ENCODE assay signal across 13 cellular contexts in genomic region chr6:35443341-35444030, GRCh38. TPM values are rescaled to one million over a fixed set of nuclear protein-coding genes. Genes with fewer than 3 reads are reported as not detected.
DNase-seq lines count a peak whose midpoint lies in the region; ATAC-seq, FAIRE-seq and TF ChIP-seq lines count a peak whose summit lies in the region.
"Had no signal": no experiment of that assay in that cellular context is flagged by ENCODE, and none has a peak within 500 bp of the region (broad histone marks: within the 10 kb centered on the region; RNA-seq: fewer than 3 reads in every experiment).

No MANE protein-coding gene starts in this region.

- H3K27ac ChIP-seq in A673 (ENCODE audit: low read depth, low read length, poor library complexity, severe bottlenecking) (no peak overlapping the region), HCT116 (ENCODE audit: low read depth, low read length) (no peak overlapping the region), kidney (ENCODE audit: low read depth in 2 of 2, low read length in 2 of 2) (no peak overlapping the region), mesendoderm (ENCODE audit: low read depth, low read length) (no peak overlapping the region)

- H2AFZ ChIP-seq in HCT116 (ENCODE audit: low read depth, low read length, poor library complexity, severe bottlenecking) = no peak overlapping the region

- intact Hi-C loops in A673 (cut with micrococcal nuclease; ENCODE audit: unreplicated experiment) (no loop called here), HCT116 (cut with micrococcal nuclease) (no loop called here), kidney (cut with DNase I) (loop anchor here (10.0 kb wide), 1 partner anchor 99 kb away; the partner anchor contains the start of gene PPARD)

- POLR2A ChIA-PET in A673 (lab: Charles Lee; ENCODE audit: low non-redundant PET) (no interaction called here), HCT116 (lab: Charles Lee) (interaction anchor here (0.6 kb wide), 1 partner anchor 1246 kb away, joined by 3 read pairs; no protein-coding TSS in a partner anchor)

- H3K9me2 ChIP-seq in HCT116 (ENCODE audit: insufficient read depth) = no peaks in the 10 kb centered on the region

- H4K8ac ChIP-seq in mesendoderm (ENCODE audit: low read depth, low read length) = no peak overlapping the region

- no peak overlapping the region for H2BK15ac ChIP-seq in mesendoderm (replicated peaks; ENCODE audit: low read depth)

- no peak overlapping the region for H2BK120ac ChIP-seq in mesendoderm (ENCODE audit: low read depth, low read length)

- TF ChIP-seq CTCF in A673 (conservative IDR thresholded peaks at IDR 0.05; ENCODE audit: low read depth, low read length) (no peak), HCT116 (IDR thresholded peaks at IDR 0.05 in 2 of 3, conservative IDR thresholded peaks at IDR 0.05 in 1 of 3; ENCODE audit: borderline replicate concordance in 1 of 3, insufficient read depth in 1 of 3, low read depth in 2 of 3, low read length in 2 of 3) (no peak), kidney (IDR thresholded peaks at IDR 0.05; ENCODE audit: borderline replicate concordance, extremely low read depth, insufficient read depth) (no peak)

- H3K23ac ChIP-seq in mesendoderm (ENCODE audit: low read length) = no peak overlapping the region

- no CpG with 5 or more reads among the region's 9 CpGs for WGBS in mesendoderm (ENCODE audit: extremely low coverage, insufficient coverage, low lambda C conversion rate)

- no peak for TF ChIP-seq RAD21 in HCT116 (IDR thresholded peaks at IDR 0.05; ENCODE audit: low read depth)

- no peak for FAIRE-seq in kidney (lab: Jason Lieb, UNC)

- H3K18ac ChIP-seq in mesendoderm (ENCODE audit: low read length) = no peak overlapping the region

- no peak for TF ChIP-seq POLR2A in HCT116 (IDR thresholded peaks at IDR 0.05; ENCODE audit: borderline replicate concordance, extremely low read depth, insufficient read depth, insufficient read length)

- ATAC-seq in HCT116 (peak; percentile 28; the same call in 1 of the 2 replicates), HG02938 (IDR thresholded peaks at IDR 0.05; ENCODE audit: unreplicated experiment) (no peak)

- H3K4me2 ChIP-seq in HCT116 (ENCODE audit: low read length) (no peak overlapping the region), mesendoderm (ENCODE audit: low read length) (no peak overlapping the region)

- H3K36me3 ChIP-seq in A673 (ENCODE audit: insufficient read depth, low read length, poor library complexity, severe bottlenecking) (no peaks in the 10 kb centered on the region), HCT116 (ENCODE audit: control insufficient read depth in 1 of 2, insufficient read depth in 2 of 2, low read length in 2 of 2) (no peaks in the 10 kb centered on the region), kidney (ENCODE audit: control insufficient read depth in 1 of 2, insufficient read depth in 2 of 2, low read length in 2 of 2) (no peaks in the 10 kb centered on the region), mesendoderm (ENCODE audit: control insufficient read depth, insufficient read depth, low read length) (no peaks in the 10 kb centered on the region)
- H3K36me3 ChIP-seq: HAP-1 had no signal

- no peak overlapping the region for H4K5ac ChIP-seq in mesendoderm (ENCODE audit: low read length)

- H3K79me1 ChIP-seq in mesendoderm (ENCODE audit: low read length) = no peaks in the 10 kb centered on the region

- H3K9me3 ChIP-seq in A673 (ENCODE audit: low read depth, low read length, poor library complexity, severe bottlenecking) (no peaks in the 10 kb centered on the region), HCT116 (ENCODE audit: control insufficient read depth in 1 of 2, insufficient read depth in 1 of 2, low read depth in 1 of 2, low read length in 2 of 2) (no peaks in the 10 kb centered on the region), kidney (ENCODE audit: control insufficient read depth in 1 of 2, low read length in 2 of 2) (no peaks in the 10 kb centered on the region)
- H3K9me3 ChIP-seq: HAP-1 had no signal

- H3K27me3 ChIP-seq in A673 (replicated peaks; ENCODE audit: insufficient read depth, low read depth, low read length, poor library complexity) (no peaks in the 10 kb centered on the region), HCT116 (ENCODE audit: insufficient read depth, low read length) (no peaks in the 10 kb centered on the region), mesendoderm (ENCODE audit: insufficient read depth, low read length, poor library complexity) (no peaks in the 10 kb centered on the region)

- H3K79me2 ChIP-seq in HCT116 (ENCODE audit: insufficient read depth, low read length) (no peaks in the 10 kb centered on the region), mesendoderm (ENCODE audit: control insufficient read depth, insufficient read depth, low read length) (no peaks in the 10 kb centered on the region)

- H3K56ac ChIP-seq in mesendoderm (ENCODE audit: low read length) = no peak overlapping the region

- no peak overlapping the region for H2AK5ac ChIP-seq in mesendoderm (ENCODE audit: low read length)

- RAD21 ChIA-PET in HCT116 (lab: Charles Lee; ENCODE audit: low non-redundant PET in 1 of 2, low total read pairs in 2 of 2, uncharacterized antibody in 2 of 2, unreplicated experiment in 2 of 2) = no interaction called here

- H3K9ac ChIP-seq in HCT116 (ENCODE audit: low read length) (no peak overlapping the region), kidney (ENCODE audit: low read length in 2 of 2) (no peak overlapping the region), mesendoderm (ENCODE audit: low read length) (no peak overlapping the region)

- CTCF ChIA-PET in A673 (lab: Charles Lee) = no interaction called here
- CTCF ChIA-PET in HCT116 (lab: Charles Lee) = no interaction called here

- H2BK5ac ChIP-seq in mesendoderm (ENCODE audit: low read length) = no peak overlapping the region

- H3K4me1 ChIP-seq in A673 (ENCODE audit: insufficient read depth, low read length, poor library complexity, severe bottlenecking) = no peaks in the 10 kb centered on the region
- no peaks in the 10 kb centered on the region; a peak in 1 of 4 replicates for H3K4me1 ChIP-seq in HCT116 (ENCODE audit: control insufficient read depth in 1 of 2, insufficient read depth in 2 of 2, low read length in 2 of 2)
- no peaks in the 10 kb centered on the region for H3K4me1 ChIP-seq in kidney (ENCODE audit: control insufficient read depth in 1 of 2, insufficient read depth in 1 of 2, low read depth in 1 of 2, low read length in 2 of 2)
- no peaks in the 10 kb centered on the region for H3K4me1 ChIP-seq in mesendoderm (ENCODE audit: control insufficient read depth, low read depth, low read length)

- no peaks in the 10 kb centered on the region for H4K20me1 ChIP-seq in HCT116 (ENCODE audit: insufficient read depth)

- no peak overlapping the region for H3K4ac ChIP-seq in mesendoderm (ENCODE audit: low read depth, low read length)

- H3K4me3 ChIP-seq in A673 (ENCODE audit: low read depth, low read length, poor library complexity, severe bottlenecking) = no peak overlapping the region
- no peak overlapping the region for H3K4me3 ChIP-seq in HCT116 (replicated peaks in 1 of 2; ENCODE audit: low read depth in 1 of 2, low read length in 2 of 2)
- H3K4me3 ChIP-seq in kidney (ENCODE audit: low read length in 2 of 2) = no peak overlapping the region
- no peak overlapping the region for H3K4me3 ChIP-seq in mesendoderm (ENCODE audit: low read length)
- H3K4me3 ChIP-seq: HAP-1 had no signal

- BruUV-seq in A673 (replicated peaks; lab: Mats Ljungman, UMichigan) (no TSS peak), HCT116 (replicated peaks; lab: Mats Ljungman, UMichigan) (no TSS peak)

- DNase-seq in A673 (ENCODE audit: low spot score) = peak; percentile 37
- no peak for DNase-seq in HCT116 (ENCODE audit: low read depth, low spot score)
- DNase-seq in astrocyte of the hippocampus (ENCODE audit: low read depth, low spot score) = peak; percentile 31
- DNase-seq in kidney = peak; percentile 58
- DNase-seq in central memory CD4-positive, alpha-beta T cell = no peak
- DNase-seq in mesendoderm = no peak
- DNase-seq: COR-L47, NCI-H1436, NCI-H2029 treated with DMSO at 0.1 percent for 48 hours, NCI-H510A treated with DMSO at 0.1 percent for 48 hours, SIG-M5 had no signal

TF ChIP-seq in HCT116, 20 proteins besides CTCF, POLR2A, EP300 and RAD21 (continues in another document):
- TF ChIP-seq ZNF274 (IDR thresholded peaks at IDR 0.05; ENCODE audit: low read depth, low read length) (no peak), SRF (IDR thresholded peaks at IDR 0.05; ENCODE audit: low read depth) (no peak), SIN3A (IDR thresholded peaks at IDR 0.05; ENCODE audit: low read depth) (no peak), TCF7L2 (IDR thresholded peaks at IDR 0.05; ENCODE audit: borderline replicate concordance, extremely low read depth, insufficient read depth, insufficient read length) (no peak), SP1 (IDR thresholded peaks at IDR 0.05; ENCODE audit: low read depth) (no peak), ZFX (IDR thresholded peaks at IDR 0.05) (no peak), EGR1 (IDR thresholded peaks at IDR 0.05; ENCODE audit: low read depth) (no peak), YY1 (IDR thresholded peaks at IDR 0.05; ENCODE audit: extremely low read depth, insufficient replicate concordance, low read depth, low read length) (no peak)

RNA-seq across cellular contexts. Expression of gene FANCE, which starts 8.7 kb away (rescaled TPM):
- total RNA-seq in A673 (2021) = 19.2 and 23.4 TPM in 2 replicates
- total RNA-seq in HCT116 (2021; ENCODE audit: unreplicated experiment) = 16.1 TPM
- 7.3 and 9.1 TPM in 2 replicates for polyA plus RNA-seq in HCT116 (2012)
- total RNA-seq in kidney = 2.7 TPM
- 1.2 TPM for polyA plus RNA-seq in kidney (ENCODE audit: insufficient read depth, low read depth, low replicate concordance)
- polyA plus RNA-seq in mesendoderm (2013, experiment 1 of 2) = 6.7 TPM
- 6.7 TPM for polyA plus RNA-seq in mesendoderm (2013, experiment 2 of 2)

RNA-seq across cellular contexts. Expression of gene RPL10A, which starts 24.7 kb away (rescaled TPM):
- total RNA-seq in A673 (2021) (1,064 and 1,085 TPM in 2 replicates), HCT116 (2021; ENCODE audit: unreplicated experiment) (1,981 TPM), kidney (1,159 TPM)
- 2,739 and 2,996 TPM in 2 replicates for polyA plus RNA-seq in HCT116 (2012)
- polyA plus RNA-seq in kidney (ENCODE audit: insufficient read depth, low read depth, low replicate concordance) = 1,291 TPM
- 2,328 TPM for polyA plus RNA-seq in mesendoderm (2013, experiment 1 of 2)
- polyA plus RNA-seq in mesendoderm (2013, experiment 2 of 2) = 2,329 TPM

RNA-seq across cellular contexts. Expression of gene TEAD3, which starts 53.4 kb away (rescaled TPM):
- total RNA-seq in A673 (2021) = 10.3 and 17.0 TPM in 2 replicates
- 21.8 TPM for total RNA-seq in HCT116 (2021; ENCODE audit: unreplicated experiment)
- polyA plus RNA-seq in HCT116 (2012) = 20.5 and 20.9 TPM in 2 replicates
- total RNA-seq in kidney = 18.0 TPM
- polyA plus RNA-seq in kidney (ENCODE audit: insufficient read depth, low read depth, low replicate concordance) = 11.3 TPM
- 37.1 TPM for polyA plus RNA-seq in mesendoderm (2013, experiment 1 of 2)
- 36.3 TPM for polyA plus RNA-seq in mesendoderm (2013, experiment 2 of 2)

Comparison
In these comparisons a context has a peak if more than half of its experiments do, and no peak if none do; other contexts are left out.
1. DNase-seq: peak in A673 (single experiment), astrocyte of the hippocampus (single experiment) and kidney (single experiment); none in HCT116 (single experiment), central memory CD4-positive, alpha-beta T cell (single experiment) and mesendoderm (single experiment).